In the genomic region with DNA sequence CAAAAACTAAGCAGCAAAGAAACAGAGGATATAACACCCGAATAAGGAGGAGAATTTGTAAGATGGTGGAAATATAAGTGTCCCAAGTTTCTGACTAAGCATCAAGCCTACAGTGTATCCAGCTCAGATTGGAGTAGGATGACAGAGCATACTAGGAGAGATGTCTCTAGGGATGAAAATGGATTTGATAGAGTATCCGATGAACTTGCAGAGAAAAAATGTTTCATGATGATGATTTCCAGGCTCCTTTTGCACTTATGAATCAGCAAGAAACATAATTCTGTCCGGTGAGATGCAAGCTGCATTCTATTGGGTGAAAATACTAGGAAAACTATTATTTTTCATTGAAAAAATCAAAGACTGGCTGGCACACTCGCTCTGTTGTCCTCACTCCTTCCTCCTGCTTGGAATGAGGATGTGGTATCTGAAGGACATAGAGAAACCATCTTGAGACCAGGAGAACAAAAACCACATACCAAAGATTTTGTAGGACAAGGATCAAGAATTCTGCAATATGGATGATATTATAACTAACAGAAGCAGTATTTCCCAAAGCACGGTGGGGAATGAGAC, we compare ENCODE assay signal across 23 cellular contexts.
"Had no signal": no experiment of that assay in that cellular context is flagged by ENCODE, and none has a peak within 500 bp of the region (broad histone marks: within the 10 kb centered on the region; RNA-seq: fewer than 3 reads in every experiment).

No MANE protein-coding gene starts in this region.

- DNase-seq: dermis blood vessel endothelial cell; effector memory CD4-positive, alpha-beta T cell; hypothalamus; immature natural killer cell; islet precursor cell; kidney glomerular epithelial cell; left ventricle myocardium superior; lower lobe of right lung; natural killer cell; occipital lobe; pancreas; right lobe of liver; stimulated activated CD4-positive, alpha-beta T cell treated with anti-CD3 and anti-CD28 coated beads, Interleukin-12 subunit alpha, Interleukin-12 subunit beta, amount 100 ng/mL, for 4 hours; stimulated activated CD4-positive, alpha-beta T cell treated with anti-CD3 and anti-CD28 coated beads, Interleukin-1b, Interleukin-23, amount 100 ng/mL, for 48 hours; stimulated activated CD4-positive, alpha-beta T cell treated with anti-CD3 and anti-CD28 coated beads, Interleukin-4, amount 100 ng/mL, for 1 hour; stimulated activated CD8-positive, alpha-beta memory T cell treated with anti-CD3 and anti-CD28 coated beads, Interleukin-4, amount 100 ng/mL, for 48 hours; stimulated activated naive CD8-positive, alpha-beta T cell treated with anti-CD3 and anti-CD28 coated beads, Interleukin-15, Interleukin-2, amounts not matched to agents 100 U/mL and 50 U/mL, for 24 hours; upper lobe of left lung had no signal

- H3K4me3 ChIP-seq: coronary artery, esophagus muscularis mucosa, lower lobe of right lung, pancreas, right lobe of liver, smooth muscle cell, thoracic aorta, tibial nerve, upper lobe of left lung had no signal

- H3K9me3 ChIP-seq: lower lobe of right lung, pancreas, right lobe of liver, thoracic aorta, upper lobe of left lung had no signal

- ATAC-seq: left ventricle myocardium superior; lower lobe of right lung; natural killer cell; pancreas; right lobe of liver; stimulated activated naive CD8-positive, alpha-beta T cell treated with anti-CD3 and anti-CD28 coated beads, Interleukin-15, Interleukin-2, amounts not matched to agents 100 U/mL and 50 U/mL, for 24 hours had no signal

- H3K36me3 ChIP-seq: esophagus muscularis mucosa, lower lobe of right lung, pancreas, right lobe of liver, thoracic aorta, tibial nerve, upper lobe of left lung had no signal

- H3K27me3 ChIP-seq: esophagus muscularis mucosa, pancreas, right lobe of liver, tibial nerve, upper lobe of left lung had no signal

- H3K27ac ChIP-seq: coronary artery, esophagus muscularis mucosa, lower lobe of right lung, pancreas, right lobe of liver, thoracic aorta, tibial nerve, upper lobe of left lung had no signal

- H3K4me1 ChIP-seq: esophagus muscularis mucosa, lower lobe of right lung, pancreas, right lobe of liver, tibial nerve, upper lobe of left lung had no signal

- H3K4me2 ChIP-seq: smooth muscle cell had no signal
